Comparison of ENCODE assay signal across 8 cellular contexts in the genomic region with DNA sequence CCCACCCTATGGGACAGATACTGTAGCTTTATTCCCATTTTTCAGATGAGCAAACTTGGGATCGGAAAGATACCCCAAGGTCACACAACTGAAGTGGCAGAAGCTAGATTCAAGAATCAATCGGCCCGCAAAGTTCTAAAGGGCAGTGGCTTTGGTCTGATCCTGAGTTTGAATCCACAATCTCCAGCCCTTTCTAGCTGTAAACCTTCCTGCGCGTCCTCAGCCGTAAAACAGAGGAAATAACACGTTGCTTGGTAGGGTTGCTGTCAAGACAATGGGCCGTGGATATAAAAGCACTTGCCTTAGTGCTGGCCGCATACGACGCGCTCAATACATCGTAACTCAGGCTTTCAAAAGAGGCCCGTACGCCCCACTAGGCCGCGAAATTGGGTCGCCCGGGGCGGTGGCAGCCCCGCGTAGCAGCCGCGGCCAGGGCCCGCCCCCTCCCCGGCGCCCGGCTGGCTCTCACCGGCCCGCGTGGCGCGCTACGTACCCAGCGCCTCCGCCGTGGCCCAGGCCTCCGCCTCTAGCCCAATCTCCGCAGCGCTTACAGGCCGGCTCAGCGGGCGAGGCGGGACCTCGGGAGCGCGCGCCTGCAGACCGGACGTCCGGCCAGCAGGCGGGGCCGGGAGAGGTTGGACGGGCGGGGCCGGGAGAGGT. TPM values are rescaled to one million over a fixed set of nuclear protein-coding genes. Genes with fewer than 3 reads are reported as not detected.
DNase-seq lines count a peak whose midpoint lies in the region; ATAC-seq and TF ChIP-seq lines count a peak whose summit lies in the region.

A gene with protein sequence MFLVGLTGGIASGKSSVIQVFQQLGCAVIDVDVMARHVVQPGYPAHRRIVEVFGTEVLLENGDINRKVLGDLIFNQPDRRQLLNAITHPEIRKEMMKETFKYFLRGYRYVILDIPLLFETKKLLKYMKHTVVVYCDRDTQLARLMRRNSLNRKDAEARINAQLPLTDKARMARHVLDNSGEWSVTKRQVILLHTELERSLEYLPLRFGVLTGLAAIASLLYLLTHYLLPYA (minus strand): TSS at position 573 of the 660 bp plus-strand sequence. CDS start 16,747 bp downstream, outside the sequence.

- H3K4me1 ChIP-seq in right cardiac atrium (ENCODE audit: control insufficient read depth, insufficient read depth, low read length) (no peaks in the 10 kb centered on the region), uterus (peaks cover 0 to 8% of the 10 kb centered on the region in 2 donors)

- intact Hi-C loops in T-helper 2 cell treated with Interferon-gamma antibody and Interleukin-4, amounts not matched to agents 100 ng/mL and 5 ng/mL, for 36 hours (cut with micrococcal nuclease) = loop anchor here (2.0 kb wide), 1 partner anchor 82 kb away; the partner anchor contains the start of gene C1QL1
- intact Hi-C loops in right cardiac atrium (cut with DNase I) (no loop called here), uterus (cut with DNase I; ENCODE audit: low total_unique reads) (no loop called here)

- H3K9me3 ChIP-seq in right cardiac atrium (ENCODE audit: control insufficient read depth, low read length) (no peaks in the 10 kb centered on the region), uterus (no peaks in the 10 kb centered on the region)

- peak in 2 of 4 experiments; percentile 36 to 37 for TF ChIP-seq CTCF in uterus (IDR thresholded peaks at IDR 0.05)

- DNase-seq in NCI-H187 (lab: John Stamatoyannopoulos, UW) (peak; percentile 53 to 95), anterior cingulate cortex (lab: John Stamatoyannopoulos, UW) (peak; percentile 22 to 94 (median 86)), right cardiac atrium (peak; percentile 95 to 98 (median 97)), putamen (ENCODE audit: low spot score) (peak; percentile 94), uterus (peak; percentile 90 to 92)

- TF ChIP-seq POLR2A in uterus (IDR thresholded peaks at IDR 0.05) = peak; percentile 66 to 85

- H3K27me3 ChIP-seq in right cardiac atrium (ENCODE audit: control insufficient read depth, insufficient read depth) (no peaks in the 10 kb centered on the region), uterus (no peaks in the 10 kb centered on the region)

- no peaks in the 10 kb centered on the region for H3K36me3 ChIP-seq in uterus

- peak within 1 kb of the TSS; percentile 99 for H3K27ac ChIP-seq in right cardiac atrium (ENCODE audit: low read length)
- H3K27ac ChIP-seq in uterus = peak within 1 kb of the TSS; percentile 89 to 90

- peak; percentile 92 for ATAC-seq in GM18498 (IDR thresholded peaks at IDR 0.05; ENCODE audit: unreplicated experiment)
- peak; percentile 81 for ATAC-seq in HG02938 (IDR thresholded peaks at IDR 0.05; ENCODE audit: unreplicated experiment)
- peak; percentile 99 to 100 for ATAC-seq in right cardiac atrium

- WGBS in right cardiac atrium = under 1% methylated on average over 56 of the region's 56 CpGs

- H3K4me3 ChIP-seq in right cardiac atrium (ENCODE audit: low read length) (peak within 1 kb of the TSS; percentile 86), uterus (peak within 1 kb of the TSS; percentile 51 to 55)

RNA-seq across cellular contexts. Expression of the gene that starts here (rescaled TPM):
- 28.6 and 28.7 TPM in 2 replicates for total RNA-seq in T-helper 2 cell treated with Interferon-gamma antibody and Interleukin-4, amounts not matched to agents 100 ng/mL and 5 ng/mL, for 36 hours
- total RNA-seq in right cardiac atrium (10 to 100 TPM; 36.3 to 40.2 (median 37.2) TPM), uterus (10 to 100 TPM; 26.8 to 57.1 (median 37.7) TPM)
- 23.6 TPM for polyA plus RNA-seq in right cardiac atrium

Comparison
In these comparisons a context has a peak if more than half of its experiments do, and no peak if none do; other contexts are left out.
1. Peak in every context shown above with its lines: DNase-seq, ATAC-seq, H3K4me3 ChIP-seq and H3K27ac ChIP-seq.